ENCODE assay signal across 21 cellular contexts in the genomic region with DNA sequence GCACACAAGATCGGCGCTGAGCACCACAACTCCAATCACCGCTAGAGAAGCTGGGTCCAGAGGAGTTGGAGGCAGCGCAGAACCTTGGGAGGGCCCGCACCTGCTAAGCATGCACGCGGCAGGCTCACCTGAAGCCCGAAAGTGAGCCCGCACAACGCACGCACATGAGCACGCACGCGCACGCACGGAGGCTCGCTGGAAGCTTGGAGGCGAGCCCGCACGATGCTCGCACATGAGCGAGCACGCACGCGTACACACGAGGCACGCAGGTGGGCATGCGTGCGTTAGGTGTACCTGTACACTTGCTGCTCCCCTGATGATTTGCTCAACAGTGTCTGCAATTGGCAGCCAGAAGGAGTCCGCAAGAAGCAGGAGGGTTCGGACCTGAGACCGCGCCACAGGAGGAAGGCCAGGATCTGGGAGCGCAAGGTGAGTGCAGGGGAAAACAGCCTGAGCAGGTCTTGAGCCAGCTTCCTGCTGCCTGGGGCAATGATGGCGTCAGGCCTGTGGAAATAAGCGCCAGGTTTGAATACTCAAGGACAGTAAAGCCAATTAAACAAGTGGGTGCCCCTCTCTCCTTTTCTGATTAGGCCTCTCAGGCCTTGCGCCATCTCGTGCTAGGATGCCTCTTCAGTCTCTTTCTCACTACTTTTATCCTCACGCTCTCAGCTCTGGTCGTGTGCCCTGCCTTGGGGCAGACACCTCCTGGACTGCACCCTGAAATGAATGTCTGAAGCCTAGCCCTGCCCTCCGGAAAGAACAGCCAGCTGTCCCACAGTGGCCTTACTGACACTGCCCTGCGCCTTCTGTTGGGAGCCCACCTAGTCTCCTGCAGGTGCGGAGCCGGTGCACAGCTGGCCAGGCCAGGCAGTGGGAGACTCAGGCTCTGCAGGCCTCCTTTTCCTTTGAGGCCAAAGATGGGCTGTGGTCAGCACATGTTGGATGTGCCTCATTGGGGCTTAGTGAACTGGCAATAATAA.
"Had no signal": no experiment of that assay in that cellular context is flagged by ENCODE, and none has a peak within 500 bp of the region (broad histone marks: within the 10 kb centered on the region; RNA-seq: fewer than 3 reads in every experiment).

No MANE protein-coding gene starts in this region.

- H3K27ac ChIP-seq: body of pancreas, gastrocnemius medialis, heart left ventricle, lower lobe of right lung, sigmoid colon, spleen, tibial artery, vagina had no signal

- H3K4me1 Mint-ChIP-seq: activated CD4-positive, alpha-beta T cell treated with anti-CD3 and anti-CD28 coated beads for 36 hours; central memory CD8-positive, alpha-beta T cell had no signal

- H3K4me3 ChIP-seq: body of pancreas, gastrocnemius medialis, heart left ventricle, lower lobe of right lung, sigmoid colon, spleen, tibial artery, vagina had no signal

- H3K27me3 Mint-ChIP-seq: activated CD4-positive, alpha-beta T cell treated with anti-CD3 and anti-CD28 coated beads for 36 hours; activated CD8-positive, alpha-beta T cell treated with anti-CD3 and anti-CD28 coated beads for 36 hours; central memory CD8-positive, alpha-beta T cell had no signal

- H3K4me1 ChIP-seq: body of pancreas, lower lobe of right lung had no signal

- H3K4me3 Mint-ChIP-seq: activated CD4-positive, alpha-beta T cell treated with anti-CD3 and anti-CD28 coated beads for 36 hours; activated CD8-positive, alpha-beta T cell treated with anti-CD3 and anti-CD28 coated beads for 36 hours; central memory CD8-positive, alpha-beta T cell; mesothelial cell of epicardium; nephron progenitor cell; T-helper 1 cell treated with Interleukin-12 subunit alpha and Interleukin-12 subunit beta and Interleukin-4 antibody, amounts not matched to agents 30 μg/mL and 1 μg/mL, for 36 hours had no signal

- H3K27ac Mint-ChIP-seq: activated CD4-positive, alpha-beta T cell treated with anti-CD3 and anti-CD28 coated beads for 36 hours; activated CD8-positive, alpha-beta T cell treated with anti-CD3 and anti-CD28 coated beads for 36 hours; activated naive CD4-positive, alpha-beta T cell treated with anti-CD3 and anti-CD28 coated beads, Interleukin-2, amount 50 U/mL, for 72 hours; mesothelial cell of epicardium; nephron progenitor cell; T-helper 1 cell treated with Interleukin-12 subunit alpha and Interleukin-12 subunit beta and Interleukin-4 antibody, amounts not matched to agents 30 μg/mL and 1 μg/mL, for 36 hours had no signal

- DNase-seq: activated CD4-positive, alpha-beta T cell treated with anti-CD3 and anti-CD28 coated beads for 36 hours; activated CD8-positive, alpha-beta T cell treated with anti-CD3 and anti-CD28 coated beads for 36 hours; activated effector memory CD4-positive, alpha-beta T cell treated with anti-CD3 and anti-CD28 coated beads, Interleukin-2, amount 50 U/mL, for 16 hours; activated T-cell treated with anti-CD3 and anti-CD28 coated beads, Interleukin-2, amount 50 U/mL, for 48 hours; amygdala; body of pancreas; cortex of kidney; effector CD8-positive, alpha-beta T cell; gastrocnemius medialis; heart left ventricle; left colon; lower lobe of right lung; nephron progenitor cell; sigmoid colon; spleen; tibial artery had no signal

- H3K27me3 ChIP-seq: body of pancreas, gastrocnemius medialis, heart left ventricle, sigmoid colon, spleen, tibial artery, vagina had no signal

- ATAC-seq: activated CD4-positive, alpha-beta T cell treated with anti-CD3 and anti-CD28 coated beads for 36 hours; activated CD8-positive, alpha-beta T cell treated with anti-CD3 and anti-CD28 coated beads for 36 hours; activated naive CD4-positive, alpha-beta T cell treated with anti-CD3 and anti-CD28 coated beads, Interleukin-2, amount 50 U/mL, for 72 hours; body of pancreas; gastrocnemius medialis; heart left ventricle; left colon had no signal

- H3K36me3 Mint-ChIP-seq: activated naive CD4-positive, alpha-beta T cell treated with anti-CD3 and anti-CD28 coated beads, Interleukin-2, amount 50 U/mL, for 72 hours; mesothelial cell of epicardium had no signal

- H3K9me3 Mint-ChIP-seq: activated CD8-positive, alpha-beta T cell treated with anti-CD3 and anti-CD28 coated beads for 36 hours; activated naive CD4-positive, alpha-beta T cell treated with anti-CD3 and anti-CD28 coated beads, Interleukin-2, amount 50 U/mL, for 72 hours; central memory CD8-positive, alpha-beta T cell; mesothelial cell of epicardium; nephron progenitor cell; T-helper 1 cell treated with Interleukin-12 subunit alpha and Interleukin-12 subunit beta and Interleukin-4 antibody, amounts not matched to agents 30 μg/mL and 1 μg/mL, for 36 hours had no signal

- H3K9me3 ChIP-seq: body of pancreas, gastrocnemius medialis, heart left ventricle, lower lobe of right lung, sigmoid colon, spleen, tibial artery, vagina had no signal

- H3K36me3 ChIP-seq: gastrocnemius medialis, heart left ventricle, lower lobe of right lung, sigmoid colon, spleen, tibial artery, vagina had no signal
